8 cellular contexts compared by ENCODE assay signal in genomic region chr3:81339040-81339845, GRCh38.
DNase-seq lines count a peak whose midpoint lies in the region; ATAC-seq and TF ChIP-seq lines count a peak whose summit lies in the region.

No MANE protein-coding gene starts in this region.

- H3K27ac Mint-ChIP-seq in naive thymus-derived CD8-positive, alpha-beta T cell, result no peak overlapping the region

- POLR2A ChIA-PET in naive thymus-derived CD8-positive, alpha-beta T cell (lab: Charles Lee), result no interaction called here

- H3K4me3 Mint-ChIP-seq in naive thymus-derived CD8-positive, alpha-beta T cell, result no peak overlapping the region

- peaks cover 0 to 5% (median 0%) of the 10 kb centered on the region in 9 donors for H3K9me3 Mint-ChIP-seq in naive thymus-derived CD8-positive, alpha-beta T cell

- no peaks in the 10 kb centered on the region for H4K20me1 ChIP-seq in fibroblast of lung (ENCODE audit: control insufficient read depth, extremely low read depth, insufficient read depth, low read length)

- H3K9ac ChIP-seq in fibroblast of lung (ENCODE audit: insufficient read depth, low read length), result no peak overlapping the region

- H3K4me3 ChIP-seq in fibroblast of lung (replicated peaks in 1 of 4; ENCODE audit: control extremely low read depth in 1 of 4, insufficient read depth in 1 of 4, low read depth in 3 of 4, low read length in 4 of 4), result no peak overlapping the region

- no peak overlapping the region for H3K27ac ChIP-seq in fibroblast of lung (ENCODE audit: insufficient read depth, low read length)

- H3K27me3 ChIP-seq in fibroblast of lung (ENCODE audit: control insufficient read depth, insufficient read depth, low read length), result no peaks in the 10 kb centered on the region

- H3K9me3 ChIP-seq in fibroblast of lung (ENCODE audit: control insufficient read depth, insufficient read depth, low read depth, low read length), result no peaks in the 10 kb centered on the region

- ATAC-seq in HG02588 (IDR thresholded peaks at IDR 0.05; ENCODE audit: unreplicated experiment), result peak; percentile 83
- ATAC-seq in naive thymus-derived CD8-positive, alpha-beta T cell, result no peak

- no peaks in the 10 kb centered on the region for H3K4me1 Mint-ChIP-seq in naive thymus-derived CD8-positive, alpha-beta T cell

- peak; percentile 17 to 43 for TF ChIP-seq CTCF in fibroblast of lung (conservative IDR thresholded peaks at IDR 0.05 in 1 of 2, IDR thresholded peaks at IDR 0.05 in 1 of 2; ENCODE audit: low read depth in 1 of 2, low read length in 2 of 2)

- H3K79me2 ChIP-seq in fibroblast of lung (ENCODE audit: control insufficient read depth, insufficient read depth, low read length), result no peaks in the 10 kb centered on the region

- peaks cover 0 to 2% (median 0%) of the 10 kb centered on the region in 5 donors for H3K27me3 Mint-ChIP-seq in naive thymus-derived CD8-positive, alpha-beta T cell

- H3K4me2 ChIP-seq in fibroblast of lung (ENCODE audit: extremely low read depth, insufficient read depth, low read length), result no peak overlapping the region

- DNase-seq in NCI-H2107 treated with DMSO at 0.1 percent for 48 hours (lab: John Stamatoyannopoulos, UW; ENCODE audit: unreplicated experiment) (peak; percentile 68), NCI-H2107 (lab: John Stamatoyannopoulos, UW) (no peak), NCI-H146 (lab: John Stamatoyannopoulos, UW) (peak; percentile 8), fibroblast of lung (ENCODE audit: low read depth in 2 of 2) (peak; percentile 3 to 35)
- no peak for DNase-seq in stimulated activated CD4-positive, alpha-beta T cell treated with anti-CD3 and anti-CD28 coated beads, Interleukin-15, amount 100 ng/mL, for 24 hours
- DNase-seq in naive thymus-derived CD8-positive, alpha-beta T cell, result no peak
- DNase-seq in activated CD4-positive, alpha-beta T cell treated with anti-CD3 and anti-CD28 coated beads, Interleukin-2, amount 50 U/mL, for 48 hours, result no peak

- H3K36me3 Mint-ChIP-seq in naive thymus-derived CD8-positive, alpha-beta T cell, result no peaks in the 10 kb centered on the region

- H3K4me1 ChIP-seq in fibroblast of lung (ENCODE audit: control insufficient read depth, extremely low read depth, insufficient read depth, low read length), result no peaks in the 10 kb centered on the region

- no peaks in the 10 kb centered on the region for H3K36me3 ChIP-seq in fibroblast of lung (ENCODE audit: control insufficient read depth, insufficient read depth, low read length)

- no peak overlapping the region for H2AFZ ChIP-seq in fibroblast of lung (ENCODE audit: low read length)

Comparison
In these comparisons a context has a peak if more than half of its experiments do, and no peak if none do; other contexts are left out.
1. DNase-seq: peak in NCI-H2107 treated with DMSO at 0.1 percent for 48 hours (single experiment), NCI-H146 (single experiment) and fibroblast of lung (2 of 2); none in NCI-H2107 (single experiment), stimulated activated CD4-positive, alpha-beta T cell treated with anti-CD3 and anti-CD28 coated beads, Interleukin-15, amount 100 ng/mL, for 24 hours (single experiment), naive thymus-derived CD8-positive, alpha-beta T cell (0 of 10) and activated CD4-positive, alpha-beta T cell treated with anti-CD3 and anti-CD28 coated beads, Interleukin-2, amount 50 U/mL, for 48 hours (0 of 2).